33 cellular contexts compared by ENCODE assay signal in genomic region chr4:174038481-174038880, GRCh38.
"Had no signal": no experiment of that assay in that cellular context is flagged by ENCODE, and none has a peak within 500 bp of the region (broad histone marks: within the 10 kb centered on the region; RNA-seq: fewer than 3 reads in every experiment).

No MANE protein-coding gene starts in this region.

- H3K27ac ChIP-seq: brain microvascular endothelial cell, WERI-Rb-1 had no signal

- DNase-seq: activated CD4-positive, alpha-beta memory T cell treated with anti-CD3 and anti-CD28 coated beads, Interleukin-2, amount 10 ng/mL, durations not matched to agents 7 days and 5 days; activated CD4-positive, alpha-beta T cell treated with anti-CD3 and anti-CD28 coated beads for 1 hour; activated CD4-positive, alpha-beta T cell treated with anti-CD3 and anti-CD28 coated beads for 48 hours; activated CD4-positive, CD25-positive, alpha-beta regulatory T cell; activated CD8-positive, alpha-beta memory T cell treated with anti-CD3 and anti-CD28 coated beads for 24 hours; activated CD8-positive, alpha-beta memory T cell treated with anti-CD3 and anti-CD28 coated beads, Interleukin-2, amount 10 ng/mL, durations not matched to agents 7 days and 5 days; activated CD8-positive, alpha-beta memory T cell treated with anti-CD3 and anti-CD28 coated beads, Interleukin-2, amount 50 U/mL, for 48 hours; activated effector memory CD4-positive, alpha-beta T cell treated with Interleukin-2 at 50 U/mL for 16 hours; activated naive CD4-positive, alpha-beta T cell treated with anti-CD3 and anti-CD28 coated beads, Interleukin-2, amount 10 ng/mL, durations not matched to agents 7 days and 5 days; activated naive CD8-positive, alpha-beta T cell treated with anti-CD3 and anti-CD28 coated beads, Interleukin-2, amount 50 U/mL, for 24 hours; activated T-cell treated with anti-CD3 and anti-CD28 coated beads, Interleukin-2, amount 50 U/mL, for 48 hours; amniotic stem cell; aorta; brain microvascular endothelial cell; central memory CD4-positive, alpha-beta T cell; MM.1S; MV-4-11; NCI-H1092; NCI-H1436 treated with DMSO at 0.1 percent for 48 hours; NCI-H1694 treated with DMSO at 0.1 percent for 48 hours; NCI-H2029; NCI-H2107; NCI-H226; NCI-H446 treated with DMSO at 0.1 percent for 48 hours; NCI-H524; NCI-H69; RPMI8226; SHP77 treated with DMSO at 0.1 percent for 48 hours; SW 1271; T-helper 1 cell; T-helper 2 cell; T-helper 9 cell; WERI-Rb-1 had no signal

- H3K27me3 ChIP-seq: brain microvascular endothelial cell had no signal

- H3K36me3 ChIP-seq: brain microvascular endothelial cell, WERI-Rb-1 had no signal
